ENCODE assay signal across 22 cellular contexts in the genomic region with DNA sequence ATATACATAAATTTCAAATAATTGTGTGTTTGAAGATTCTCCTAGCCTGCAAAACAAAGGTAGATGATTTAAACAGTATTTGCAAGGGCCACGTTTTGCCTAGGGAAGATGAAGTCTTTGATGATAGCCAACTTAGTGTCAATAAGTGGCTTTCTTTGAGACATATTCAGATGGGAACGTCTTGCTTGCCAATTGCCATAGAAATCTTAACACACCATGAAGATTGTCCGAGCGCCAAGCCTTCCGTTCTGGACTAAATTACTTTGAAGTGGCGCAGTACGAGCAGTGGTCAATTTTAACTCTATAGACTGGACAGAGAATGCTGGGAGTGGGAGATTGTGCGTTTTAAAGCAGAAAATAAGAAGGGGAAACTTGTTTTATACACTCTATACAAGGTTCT. TPM values are rescaled to one million over a fixed set of nuclear protein-coding genes. Genes with fewer than 3 reads are reported as not detected.
"Had no signal": no experiment of that assay in that cellular context is flagged by ENCODE, and none has a peak within 500 bp of the region (broad histone marks: within the 10 kb centered on the region; RNA-seq: fewer than 3 reads in every experiment).

No MANE protein-coding gene starts in this region.

- H3K36me3 ChIP-seq: ascending aorta, cardiac muscle cell, left ventricle myocardium inferior, right lobe of liver had no signal

- ATAC-seq: activated T-helper 17 cell treated with anti-CD3 and anti-CD28 coated beads, Interleukin-2, amount 50 U/mL, for 72 hours; foreskin keratinocyte; psoas muscle; right lobe of liver; T-cell had no signal

- H3K27ac ChIP-seq: ascending aorta, cardiac muscle cell, foreskin keratinocyte, left ventricle myocardium inferior, psoas muscle, right lobe of liver had no signal

- DNase-seq: activated CD4-positive, alpha-beta T cell treated with anti-CD3 and anti-CD28 coated beads, Interleukin-2, amount 50 U/mL, for 4 hours; activated CD4-positive, CD25-positive, alpha-beta regulatory T cell treated with anti-CD3 and anti-CD28 coated beads, Interleukin-2, amount 50 U/mL, for 72 hours; activated naive CD4-positive, alpha-beta T cell treated with Interleukin-2 at 50 U/mL for 16 hours; activated T-cell treated with anti-CD3 and anti-CD28 coated beads for 4 hours; effector CD4-positive, alpha-beta T cell; foreskin keratinocyte; glutamatergic neuron; left ventricle myocardium inferior; mesendoderm; psoas muscle; right lobe of liver; stimulated activated CD4-positive, alpha-beta T cell treated with anti-CD3 and anti-CD28 coated beads, Interleukin-4, amount 100 ng/mL, for 4 hours; stimulated activated CD8-positive, alpha-beta memory T cell treated with anti-CD3 and anti-CD28 coated beads, Interleukin-4, amount 100 ng/mL, for 48 hours; stimulated activated naive CD4-positive, alpha-beta T cell treated with Interleukin-2 at 50 U/mL for 16 hours; T-cell; T-helper 9 cell; trophoblast cell had no signal

- H3K4me3 ChIP-seq: ascending aorta, cardiac muscle cell, left ventricle myocardium inferior, psoas muscle, right lobe of liver, smooth muscle cell had no signal

- H3K9me3 ChIP-seq: ascending aorta, left ventricle myocardium inferior, psoas muscle, right lobe of liver had no signal

RNA-seq across cellular contexts. Expression of gene ZIC5, which starts 9.9 kb away (rescaled TPM):
- total RNA-seq: ascending aorta, foreskin keratinocyte, kidney epithelial cell, left ventricle myocardium inferior, psoas muscle, right lobe of liver, smooth muscle cell had no signal
- polyA plus RNA-seq: foreskin keratinocyte, psoas muscle, smooth muscle cell had no signal

RNA-seq across cellular contexts. Expression of gene ZIC2, which starts 19.9 kb away (rescaled TPM):
- total RNA-seq: ascending aorta, foreskin keratinocyte, kidney epithelial cell, left ventricle myocardium inferior, psoas muscle, smooth muscle cell had no signal
- polyA plus RNA-seq: foreskin keratinocyte, smooth muscle cell had no signal
